In the genomic region with DNA sequence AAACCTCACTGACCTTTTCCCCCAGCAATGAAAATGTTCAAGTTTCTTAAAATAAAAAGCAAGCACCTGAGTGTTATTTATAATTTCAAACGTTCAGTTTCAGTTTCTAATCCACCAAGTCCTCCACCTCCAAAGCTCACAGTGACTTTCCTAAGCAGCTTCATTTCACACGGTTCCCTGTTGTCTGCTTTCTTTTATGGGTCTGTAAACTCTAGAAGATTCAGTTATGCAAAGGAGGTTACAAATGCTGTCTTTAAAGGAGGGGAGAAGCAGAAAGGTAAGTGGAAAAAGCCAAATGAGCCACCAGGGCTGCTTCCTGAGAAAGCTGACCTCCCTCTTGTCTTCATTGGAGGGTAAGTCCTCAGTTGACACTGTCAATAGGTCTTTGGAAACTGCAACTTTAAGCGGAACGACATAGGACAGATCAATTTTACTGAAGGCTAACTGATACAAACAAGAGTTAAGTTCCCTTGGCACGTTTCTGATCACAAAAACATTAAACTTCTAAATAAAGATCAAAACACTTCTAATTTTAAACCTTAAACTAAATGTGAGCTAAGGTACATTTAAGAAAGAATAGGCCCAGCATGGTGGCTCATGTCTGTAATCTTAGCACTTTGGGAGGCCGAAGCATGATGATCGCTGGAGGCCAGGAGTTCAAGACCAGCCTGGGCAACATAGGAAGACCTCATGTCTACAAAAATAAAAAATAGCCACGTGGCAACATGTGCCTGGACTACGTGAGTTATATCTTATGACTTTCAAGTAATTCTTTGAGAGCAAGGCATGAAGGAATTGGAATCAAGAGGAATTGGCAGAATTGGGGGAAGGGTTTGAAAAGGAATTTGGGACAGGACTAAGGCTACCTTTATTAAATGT, we compare ENCODE assay signal across 14 cellular contexts.
A peak's percentile ranks its signal among the peaks of the same experiment; 100 is the strongest.
DNase-seq lines count a peak whose midpoint lies in the region; ATAC-seq and TF ChIP-seq lines count a peak whose summit lies in the region.
"Had no signal": no experiment of that assay in that cellular context is flagged by ENCODE, and none has a peak within 500 bp of the region (broad histone marks: within the 10 kb centered on the region; RNA-seq: fewer than 3 reads in every experiment).

No MANE protein-coding gene starts in this region.

- no peak for TF ChIP-seq POLR2A in HCT116 (IDR thresholded peaks at IDR 0.05; ENCODE audit: borderline replicate concordance, extremely low read depth, insufficient read depth, insufficient read length)

- peaks cover 6% of the 10 kb centered on the region for H3K36me3 Mint-ChIP-seq in activated CD8-positive, alpha-beta T cell treated with anti-CD3 and anti-CD28 coated beads, Interleukin-2, amount 10 ng/mL, durations not matched to agents 7 days and 5 days (ENCODE audit: low read depth)
- H3K36me3 Mint-ChIP-seq in activated CD8-positive, alpha-beta T cell treated with anti-CD3 and anti-CD28 coated beads for 36 hours (ENCODE audit: low read depth) = peaks cover 2% of the 10 kb centered on the region
- peaks cover 8 to 13% of the 10 kb centered on the region in 2 donors for H3K36me3 Mint-ChIP-seq in stimulated activated naive B cell treated with anti-CD40 and anti-IgM and Interleukin-4, amounts not matched to agents 10 μg/mL and 1 μg/mL and 100 μg/mL, for 72 hours

- BruUV-seq in HCT116 (replicated peaks; lab: Mats Ljungman, UMichigan) = no TSS peak

- no peaks in the 10 kb centered on the region for H3K9me2 ChIP-seq in HCT116 (ENCODE audit: insufficient read depth)

- peak overlapping the region; percentile 69 for H3K27ac Mint-ChIP-seq in activated CD8-positive, alpha-beta T cell treated with anti-CD3 and anti-CD28 coated beads, Interleukin-2, amount 10 ng/mL, durations not matched to agents 7 days and 5 days
- H3K27ac Mint-ChIP-seq in activated CD8-positive, alpha-beta T cell treated with anti-CD3 and anti-CD28 coated beads for 36 hours = no peak overlapping the region
- H3K27ac Mint-ChIP-seq in stimulated activated naive B cell treated with anti-CD40 and anti-IgM and Interleukin-4, amounts not matched to agents 10 μg/mL and 1 μg/mL and 100 μg/mL, for 72 hours = peak overlapping the region; percentile 91

- H3K4me3 Mint-ChIP-seq in activated CD8-positive, alpha-beta T cell treated with anti-CD3 and anti-CD28 coated beads, Interleukin-2, amount 10 ng/mL, durations not matched to agents 7 days and 5 days = no peak overlapping the region
- no peak overlapping the region for H3K4me3 Mint-ChIP-seq in activated CD8-positive, alpha-beta T cell treated with anti-CD3 and anti-CD28 coated beads for 36 hours
- peak overlapping the region; percentile 44 to 68 for H3K4me3 Mint-ChIP-seq in stimulated activated naive B cell treated with anti-CD40 and anti-IgM and Interleukin-4, amounts not matched to agents 10 μg/mL and 1 μg/mL and 100 μg/mL, for 72 hours

- CTCF ChIA-PET in activated CD8-positive, alpha-beta T cell treated with anti-CD3 and anti-CD28 coated beads, Interleukin-2, amount 10 ng/mL, durations not matched to agents 7 days and 5 days (lab: Charles Lee) = no interaction called here
- CTCF ChIA-PET in activated CD8-positive, alpha-beta T cell treated with anti-CD3 and anti-CD28 coated beads for 36 hours (lab: Charles Lee) = no interaction called here
- CTCF ChIA-PET in HCT116 (lab: Charles Lee) = interaction anchor here (0.9 kb wide), 1 partner anchor 93 kb away, joined by 3 read pairs; no protein-coding TSS in a partner anchor

- no peak overlapping the region for H3K9ac ChIP-seq in HCT116 (ENCODE audit: low read length)

- intact Hi-C loops in activated CD8-positive, alpha-beta T cell treated with anti-CD3 and anti-CD28 coated beads for 36 hours (cut with micrococcal nuclease) = no loop called here
- intact Hi-C loops in HCT116 (cut with micrococcal nuclease) = no loop called here

- RAD21 ChIA-PET in HCT116 (lab: Charles Lee; ENCODE audit: low non-redundant PET in 1 of 2, low total read pairs in 2 of 2, uncharacterized antibody in 2 of 2, unreplicated experiment in 2 of 2) = no interaction called here

- H4K20me1 ChIP-seq in HCT116 (ENCODE audit: insufficient read depth) = no peaks in the 10 kb centered on the region

- no peak for TF ChIP-seq RAD21 in HCT116 (IDR thresholded peaks at IDR 0.05; ENCODE audit: low read depth)

- peaks cover 5 to 9% of the 10 kb centered on the region in 2 experiments; a peak in 1 of 4 replicates for H3K9me3 ChIP-seq in HCT116 (ENCODE audit: control insufficient read depth in 1 of 2, insufficient read depth in 1 of 2, low read depth in 1 of 2, low read length in 2 of 2)
- H3K9me3 ChIP-seq: psoas muscle had no signal

- peaks cover 4 to 28% of the 10 kb centered on the region in 2 experiments; a peak in 3 of 4 replicates for H3K4me1 ChIP-seq in HCT116 (ENCODE audit: control insufficient read depth in 1 of 2, insufficient read depth in 2 of 2, low read length in 2 of 2)

- no peaks in the 10 kb centered on the region for H3K36me3 ChIP-seq in HCT116 (ENCODE audit: control insufficient read depth in 1 of 2, insufficient read depth in 2 of 2, low read length in 2 of 2)
- H3K36me3 ChIP-seq: SJSA1 had no signal

- no peaks in the 10 kb centered on the region for H3K27me3 ChIP-seq in HCT116 (ENCODE audit: insufficient read depth, low read length)
- H3K27me3 ChIP-seq: SJSA1 had no signal

- H3K27ac ChIP-seq in HCT116 (ENCODE audit: low read depth, low read length) = no peak overlapping the region
- H3K27ac ChIP-seq: psoas muscle, SJSA1 had no signal

- TF ChIP-seq CTCF in activated CD8-positive, alpha-beta T cell treated with anti-CD3 and anti-CD28 coated beads for 36 hours (IDR thresholded peaks at IDR 0.05) = no peak
- no peak for TF ChIP-seq CTCF in HCT116 (IDR thresholded peaks at IDR 0.05 in 2 of 3, conservative IDR thresholded peaks at IDR 0.05 in 1 of 3; ENCODE audit: borderline replicate concordance in 1 of 3, insufficient read depth in 1 of 3, low read depth in 2 of 3, low read length in 2 of 3)

- H3K4me2 ChIP-seq in HCT116 (ENCODE audit: low read length) = 0 out of 2 replicates have a peak overlapping the region, but pooled peaks have one; percentile 14

- peaks cover 21% of the 10 kb centered on the region for H3K4me1 Mint-ChIP-seq in activated CD8-positive, alpha-beta T cell treated with anti-CD3 and anti-CD28 coated beads, Interleukin-2, amount 10 ng/mL, durations not matched to agents 7 days and 5 days (ENCODE audit: low read depth)
- H3K4me1 Mint-ChIP-seq in activated CD8-positive, alpha-beta T cell treated with anti-CD3 and anti-CD28 coated beads for 36 hours (ENCODE audit: low read depth) = peaks cover 8% of the 10 kb centered on the region
- peaks cover 38 to 75% of the 10 kb centered on the region in 2 donors for H3K4me1 Mint-ChIP-seq in stimulated activated naive B cell treated with anti-CD40 and anti-IgM and Interleukin-4, amounts not matched to agents 10 μg/mL and 1 μg/mL and 100 μg/mL, for 72 hours

- POLR2A ChIA-PET in activated CD8-positive, alpha-beta T cell treated with anti-CD3 and anti-CD28 coated beads, Interleukin-2, amount 10 ng/mL, durations not matched to agents 7 days and 5 days (lab: Charles Lee) = interaction anchor here (0.9 kb wide), 1 partner anchor 263 kb away, joined by 3 read pairs; a partner anchor contains a TSS
- POLR2A ChIA-PET in activated CD8-positive, alpha-beta T cell treated with anti-CD3 and anti-CD28 coated beads for 36 hours (lab: Charles Lee) = no interaction called here
- POLR2A ChIA-PET in HCT116 (lab: Charles Lee) = no interaction called here

- no peaks in the 10 kb centered on the region for H3K79me2 ChIP-seq in HCT116 (ENCODE audit: insufficient read depth, low read length)

- H3K4me3 ChIP-seq in HCT116 (replicated peaks in 1 of 2; ENCODE audit: low read depth in 1 of 2, low read length in 2 of 2) = no peak overlapping the region
- H3K4me3 ChIP-seq: psoas muscle, SJSA1 had no signal

- no peaks in the 10 kb centered on the region for H3K27me3 Mint-ChIP-seq in activated CD8-positive, alpha-beta T cell treated with anti-CD3 and anti-CD28 coated beads, Interleukin-2, amount 10 ng/mL, durations not matched to agents 7 days and 5 days (ENCODE audit: low read depth)
- peaks cover 3% of the 10 kb centered on the region for H3K27me3 Mint-ChIP-seq in activated CD8-positive, alpha-beta T cell treated with anti-CD3 and anti-CD28 coated beads for 36 hours
- no peaks in the 10 kb centered on the region for H3K27me3 Mint-ChIP-seq in stimulated activated naive B cell treated with anti-CD40 and anti-IgM and Interleukin-4, amounts not matched to agents 10 μg/mL and 1 μg/mL and 100 μg/mL, for 72 hours

- ATAC-seq in activated CD8-positive, alpha-beta T cell treated with anti-CD3 and anti-CD28 coated beads, Interleukin-2, amount 10 ng/mL, durations not matched to agents 7 days and 5 days = peak; percentile 15
- ATAC-seq in activated CD8-positive, alpha-beta T cell treated with anti-CD3 and anti-CD28 coated beads for 36 hours = no peak
- ATAC-seq in HCT116 (no peak), HG03460 (IDR thresholded peaks at IDR 0.05; ENCODE audit: unreplicated experiment) (peak; percentile 92)
- peak; percentile 93 for ATAC-seq in stimulated activated naive B cell treated with anti-CD40 and anti-IgM and Interleukin-4, amounts not matched to agents 10 μg/mL and 1 μg/mL and 100 μg/mL, for 72 hours (replicated peaks)
- ATAC-seq: psoas muscle had no signal

- peaks cover 8% of the 10 kb centered on the region for H3K9me3 Mint-ChIP-seq in activated CD8-positive, alpha-beta T cell treated with anti-CD3 and anti-CD28 coated beads, Interleukin-2, amount 10 ng/mL, durations not matched to agents 7 days and 5 days (ENCODE audit: insufficient read depth)
- H3K9me3 Mint-ChIP-seq in activated CD8-positive, alpha-beta T cell treated with anti-CD3 and anti-CD28 coated beads for 36 hours = peaks cover 5% of the 10 kb centered on the region
- peaks cover 0 to 7% of the 10 kb centered on the region in 2 donors for H3K9me3 Mint-ChIP-seq in stimulated activated naive B cell treated with anti-CD40 and anti-IgM and Interleukin-4, amounts not matched to agents 10 μg/mL and 1 μg/mL and 100 μg/mL, for 72 hours

- DNase-seq in activated CD8-positive, alpha-beta T cell treated with anti-CD3 and anti-CD28 coated beads, Interleukin-2, amount 10 ng/mL, durations not matched to agents 7 days and 5 days = no peak
- no peak for DNase-seq in activated CD8-positive, alpha-beta T cell treated with anti-CD3 and anti-CD28 coated beads for 36 hours
- no peak for DNase-seq in HCT116 (ENCODE audit: low read depth, low spot score)
- DNase-seq in stimulated activated naive B cell treated with anti-CD40 and anti-IgM and Interleukin-4, amounts not matched to agents 10 μg/mL and 1 μg/mL and 100 μg/mL, for 72 hours = no peak
- no peak for DNase-seq in NCI-H1694 (lab: John Stamatoyannopoulos, UW)
- DNase-seq in superior temporal gyrus (ENCODE audit: extremely low spot score) = no peak
- no peak for DNase-seq in SW480 (ENCODE audit: low spot score)
- DNase-seq: activated effector memory CD4-positive, alpha-beta T cell treated with Interleukin-2 at 50 U/mL for 16 hours; effector memory CD4-positive, alpha-beta T cell; kidney; NCI-H146; psoas muscle had no signal

- H2AFZ ChIP-seq in HCT116 (ENCODE audit: low read depth, low read length, poor library complexity, severe bottlenecking) = no peak overlapping the region

TF ChIP-seq in HCT116, 20 proteins besides CTCF, POLR2A, EP300 and RAD21 (continues in another document):
- TF ChIP-seq JUND (IDR thresholded peaks at IDR 0.05) (no peak), ZFX (IDR thresholded peaks at IDR 0.05) (no peak), SRF (IDR thresholded peaks at IDR 0.05; ENCODE audit: low read depth) (no peak), SP1 (IDR thresholded peaks at IDR 0.05; ENCODE audit: low read depth) (no peak)

Comparison
In these comparisons a context has a peak if more than half of its experiments do, and no peak if none do; other contexts are left out.
1. ATAC-seq: peak in activated CD8-positive, alpha-beta T cell treated with anti-CD3 and anti-CD28 coated beads, Interleukin-2, amount 10 ng/mL, durations not matched to agents 7 days and 5 days (single experiment), HG03460 (single experiment) and stimulated activated naive B cell treated with anti-CD40 and anti-IgM and Interleukin-4, amounts not matched to agents 10 μg/mL and 1 μg/mL and 100 μg/mL, for 72 hours (2 of 2); none in activated CD8-positive, alpha-beta T cell treated with anti-CD3 and anti-CD28 coated beads for 36 hours (single experiment) and HCT116 (single experiment).
2. H3K4me3 Mint-ChIP-seq: peak in stimulated activated naive B cell treated with anti-CD40 and anti-IgM and Interleukin-4, amounts not matched to agents 10 μg/mL and 1 μg/mL and 100 μg/mL, for 72 hours (2 of 2); none in activated CD8-positive, alpha-beta T cell treated with anti-CD3 and anti-CD28 coated beads, Interleukin-2, amount 10 ng/mL, durations not matched to agents 7 days and 5 days (single experiment) and activated CD8-positive, alpha-beta T cell treated with anti-CD3 and anti-CD28 coated beads for 36 hours (single experiment).